Comparison of ENCODE assay signal across 1 cellular context in the genomic region with DNA sequence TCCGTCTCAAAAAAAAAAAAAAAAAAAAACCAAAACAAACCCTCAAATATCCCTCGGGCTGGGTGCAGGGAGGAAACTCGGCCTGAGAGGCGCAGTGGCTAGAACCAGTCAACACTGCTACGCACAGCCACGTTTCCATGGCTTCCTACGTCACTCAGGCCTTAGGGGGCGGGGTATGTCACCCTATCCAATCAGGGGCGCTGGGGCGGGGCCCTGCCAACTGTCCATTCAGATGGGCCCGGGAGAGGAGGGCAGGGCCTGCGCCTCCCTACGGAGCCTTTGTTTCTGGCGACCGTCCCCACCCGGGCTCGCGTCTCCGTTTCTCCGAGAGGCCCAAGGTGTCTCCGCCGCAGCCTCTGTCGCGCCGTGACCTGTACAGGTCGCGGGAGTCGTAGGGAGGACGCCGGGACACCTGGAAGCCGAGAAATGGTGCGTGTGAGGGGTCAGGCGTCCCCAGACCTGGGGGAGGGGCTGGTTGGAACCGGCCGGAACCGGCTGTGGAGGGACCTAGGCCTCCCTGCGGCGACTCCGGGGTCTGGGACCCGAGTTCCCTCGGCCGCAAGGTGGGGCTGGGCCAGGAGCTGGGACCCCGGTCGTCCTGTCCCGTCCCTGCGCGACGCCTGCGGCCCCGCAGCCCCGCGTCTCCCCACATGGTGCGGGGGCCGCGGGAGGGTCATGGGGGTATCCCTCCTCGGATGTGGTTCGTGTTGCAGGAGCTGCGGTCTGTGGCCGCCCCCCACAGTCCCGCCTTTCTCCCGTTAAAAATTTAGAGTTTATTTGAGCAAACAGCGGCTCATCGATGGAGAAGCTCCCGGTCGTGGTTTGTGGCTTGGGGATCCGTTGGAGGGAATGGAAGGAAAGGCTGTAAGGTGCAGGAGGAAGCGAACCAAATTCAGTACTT.
TF ChIP-seq lines count a peak whose summit lies in the region.

Gene ZNF627, plus strand, starts transcription at position 282 of the 901 bp plus-strand sequence. Its CDS starts 145 bp downstream, at position 427.

TF ChIP-seq in HepG2, 621 proteins besides CTCF, POLR2A, EP300 and RAD21 (continued from another document and continues in another):
- 0 out of 2 replicates have a peak, but pooled peaks have one; percentile 29 for TF ChIP-seq ZNF441 (CRISPR knock-in tag; IDR thresholded peaks at IDR 0.05; ENCODE audit: borderline replicate concordance)
- TF ChIP-seq SCMH1 (CRISPR knock-in tag; IDR thresholded peaks at IDR 0.05; ENCODE audit: borderline replicate concordance), result no peak
- no peak for TF ChIP-seq ZNF180 (CRISPR knock-in tag; IDR thresholded peaks at IDR 0.05; ENCODE audit: borderline replicate concordance, low read depth)
- peak; percentile 58 for TF ChIP-seq PATZ1 (CRISPR knock-in tag; IDR thresholded peaks at IDR 0.05)
- TF ChIP-seq ZNF484 (CRISPR knock-in tag; IDR thresholded peaks at IDR 0.05; ENCODE audit: borderline replicate concordance, low read depth), result no peak
- TF ChIP-seq RERE (CRISPR knock-in tag; IDR thresholded peaks at IDR 0.05; ENCODE audit: low read depth), result no peak
- TF ChIP-seq TARDBP (CRISPR knock-in tag; IDR thresholded peaks at IDR 0.05), result no peak; the same call in 1 of the 2 replicates
- TF ChIP-seq BHLHE40 (IDR thresholded peaks at IDR 0.05; ENCODE audit: low read length), result no peak; the same call in 1 of the 2 replicates
- TF ChIP-seq KDM3A (CRISPR knock-in tag; IDR thresholded peaks at IDR 0.05; ENCODE audit: low read depth), result peak; percentile 47; the same call in 1 of the 2 replicates
- TF ChIP-seq EEA1 (CRISPR knock-in tag; IDR thresholded peaks at IDR 0.05; ENCODE audit: borderline replicate concordance), result 0 out of 2 replicates have a peak, but pooled peaks have one; percentile 85
- 0 out of 2 replicates have a peak, but pooled peaks have one; percentile 51 for TF ChIP-seq ZNF589 (CRISPR knock-in tag; conservative IDR thresholded peaks at IDR 0.05)
- TF ChIP-seq USF2 (IDR thresholded peaks at IDR 0.05; ENCODE audit: low read depth, low read length), result no peak
- no peak for TF ChIP-seq USF2 (CRISPR knock-in tag; IDR thresholded peaks at IDR 0.05; ENCODE audit: borderline replicate concordance)
- TF ChIP-seq ZNF263 (CRISPR knock-in tag; IDR thresholded peaks at IDR 0.05), result peak; percentile 71
- no peak for TF ChIP-seq TEAD2 (CRISPR knock-in tag; IDR thresholded peaks at IDR 0.05)
- 0 out of 2 replicates have a peak, but pooled peaks have one; percentile 22 for TF ChIP-seq ZNF232 (CRISPR knock-in tag; IDR thresholded peaks at IDR 0.05; ENCODE audit: borderline replicate concordance)
- TF ChIP-seq POGZ (CRISPR knock-in tag; IDR thresholded peaks at IDR 0.05), result peak; percentile 68
- no peak for TF ChIP-seq ZFP36L2 (CRISPR knock-in tag; IDR thresholded peaks at IDR 0.05)
- no peak for TF ChIP-seq ZFP62 (CRISPR knock-in tag; IDR thresholded peaks at IDR 0.05)
- peak; percentile 26; the same call in 1 of the 2 replicates for TF ChIP-seq FOXK1 (CRISPR knock-in tag; IDR thresholded peaks at IDR 0.05; ENCODE audit: borderline replicate concordance, low read depth)
- TF ChIP-seq, protein P1, sequence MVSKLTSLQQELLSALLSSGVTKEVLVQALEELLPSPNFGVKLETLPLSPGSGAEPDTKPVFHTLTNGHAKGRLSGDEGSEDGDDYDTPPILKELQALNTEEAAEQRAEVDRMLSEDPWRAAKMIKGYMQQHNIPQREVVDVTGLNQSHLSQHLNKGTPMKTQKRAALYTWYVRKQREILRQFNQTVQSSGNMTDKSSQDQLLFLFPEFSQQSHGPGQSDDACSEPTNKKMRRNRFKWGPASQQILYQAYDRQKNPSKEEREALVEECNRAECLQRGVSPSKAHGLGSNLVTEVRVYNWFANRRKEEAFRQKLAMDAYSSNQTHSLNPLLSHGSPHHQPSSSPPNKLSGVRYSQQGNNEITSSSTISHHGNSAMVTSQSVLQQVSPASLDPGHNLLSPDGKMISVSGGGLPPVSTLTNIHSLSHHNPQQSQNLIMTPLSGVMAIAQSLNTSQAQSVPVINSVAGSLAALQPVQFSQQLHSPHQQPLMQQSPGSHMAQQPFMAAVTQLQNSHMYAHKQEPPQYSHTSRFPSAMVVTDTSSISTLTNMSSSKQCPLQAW (CRISPR knock-in tag; IDR thresholded peaks at IDR 0.05), result peak; percentile 83
- no peak for TF ChIP-seq ZNF354B (CRISPR knock-in tag; IDR thresholded peaks at IDR 0.05)
- TF ChIP-seq ERF (CRISPR knock-in tag; IDR thresholded peaks at IDR 0.05), result peak; percentile 46; the same call in 1 of the 2 replicates
- TF ChIP-seq TAF15 (IDR thresholded peaks at IDR 0.05; ENCODE audit: low read depth, low read length, poor library complexity, severe bottlenecking), result no peak
- TF ChIP-seq ZNF253 (CRISPR knock-in tag; IDR thresholded peaks at IDR 0.05; ENCODE audit: borderline replicate concordance), result peak; percentile 67; the same call in 1 of the 2 replicates
- TF ChIP-seq CCAR2 (optimal IDR thresholded peaks at IDR 0.05; ENCODE audit: low read depth, low read length), result no peak
- peak; percentile 41 for TF ChIP-seq SP2 (CRISPR knock-in tag; IDR thresholded peaks at IDR 0.05)
- TF ChIP-seq, protein P2, sequence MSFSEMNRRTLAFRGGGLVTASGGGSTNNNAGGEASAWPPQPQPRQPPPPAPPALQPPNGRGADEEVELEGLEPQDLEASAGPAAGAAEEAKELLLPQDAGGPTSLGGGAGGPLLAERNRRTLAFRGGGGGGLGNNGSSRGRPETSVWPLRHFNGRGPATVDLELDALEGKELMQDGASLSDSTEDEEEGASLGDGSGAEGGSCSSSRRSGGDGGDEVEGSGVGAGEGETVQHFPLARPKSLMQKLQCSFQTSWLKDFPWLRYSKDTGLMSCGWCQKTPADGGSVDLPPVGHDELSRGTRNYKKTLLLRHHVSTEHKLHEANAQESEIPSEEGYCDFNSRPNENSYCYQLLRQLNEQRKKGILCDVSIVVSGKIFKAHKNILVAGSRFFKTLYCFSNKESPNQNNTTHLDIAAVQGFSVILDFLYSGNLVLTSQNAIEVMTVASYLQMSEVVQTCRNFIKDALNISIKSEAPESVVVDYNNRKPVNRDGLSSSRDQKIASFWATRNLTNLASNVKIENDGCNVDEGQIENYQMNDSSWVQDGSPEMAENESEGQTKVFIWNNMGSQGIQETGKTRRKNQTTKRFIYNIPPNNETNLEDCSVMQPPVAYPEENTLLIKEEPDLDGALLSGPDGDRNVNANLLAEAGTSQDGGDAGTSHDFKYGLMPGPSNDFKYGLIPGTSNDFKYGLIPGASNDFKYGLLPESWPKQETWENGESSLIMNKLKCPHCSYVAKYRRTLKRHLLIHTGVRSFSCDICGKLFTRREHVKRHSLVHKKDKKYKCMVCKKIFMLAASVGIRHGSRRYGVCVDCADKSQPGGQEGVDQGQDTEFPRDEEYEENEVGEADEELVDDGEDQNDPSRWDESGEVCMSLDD (CRISPR knock-in tag; IDR thresholded peaks at IDR 0.05; ENCODE audit: borderline replicate concordance), result no peak; the same call in 1 of the 2 replicates
- TF ChIP-seq MED13 (CRISPR knock-in tag; IDR thresholded peaks at IDR 0.05), result no peak
- TF ChIP-seq SMARCE1 (IDR thresholded peaks at IDR 0.05; ENCODE audit: borderline replicate concordance), result no peak
- TF ChIP-seq TCF7L2 (IDR thresholded peaks at IDR 0.05; ENCODE audit: low read depth, low read length), result no peak
- TF ChIP-seq ZNF451 (CRISPR knock-in tag; IDR thresholded peaks at IDR 0.05), result peak; percentile 88; the same call in 1 of the 2 replicates
- TF ChIP-seq ZFP36L1 (CRISPR knock-in tag; IDR thresholded peaks at IDR 0.05), result 0 out of 2 replicates have a peak, but pooled peaks have one; percentile 62
- TF ChIP-seq ZNF121 (CRISPR knock-in tag; IDR thresholded peaks at IDR 0.05), result no peak
- TF ChIP-seq ZNF547 (CRISPR knock-in tag; IDR thresholded peaks at IDR 0.05), result peak; percentile 90
- no peak for TF ChIP-seq CERS6 (CRISPR knock-in tag; IDR thresholded peaks at IDR 0.05)
- peak; percentile 57; the same call in 1 of the 2 replicates for TF ChIP-seq ZNF264 (CRISPR knock-in tag; IDR thresholded peaks at IDR 0.05)
- TF ChIP-seq PBX2 (CRISPR knock-in tag; IDR thresholded peaks at IDR 0.05), result peak; percentile 83
- 0 out of 2 replicates have a peak, but pooled peaks have one; percentile 61 for TF ChIP-seq ZFYVE20 (CRISPR knock-in tag; IDR thresholded peaks at IDR 0.05; ENCODE audit: borderline replicate concordance, low read depth)
- TF ChIP-seq DR1 (CRISPR knock-in tag; IDR thresholded peaks at IDR 0.05), result peak; percentile 86
- TF ChIP-seq, protein P3, sequence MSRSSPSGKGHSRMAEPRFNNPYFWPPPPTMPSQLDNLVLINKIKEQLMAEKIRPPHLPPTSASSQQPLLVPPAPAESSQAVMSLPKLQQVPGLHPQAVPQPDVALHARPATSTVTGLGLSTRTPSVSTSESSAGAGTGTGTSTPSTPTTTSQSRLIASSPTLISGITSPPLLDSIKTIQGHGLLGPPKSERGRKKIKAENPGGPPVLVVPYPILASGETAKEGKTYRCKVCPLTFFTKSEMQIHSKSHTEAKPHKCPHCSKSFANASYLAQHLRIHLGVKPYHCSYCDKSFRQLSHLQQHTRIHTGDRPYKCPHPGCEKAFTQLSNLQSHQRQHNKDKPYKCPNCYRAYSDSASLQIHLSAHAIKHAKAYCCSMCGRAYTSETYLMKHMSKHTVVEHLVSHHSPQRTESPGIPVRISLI (CRISPR knock-in tag; IDR thresholded peaks at IDR 0.05; ENCODE audit: borderline replicate concordance), result no peak
